24 cellular contexts compared by ENCODE assay signal in genomic region chr16:77207029-77207428, GRCh38. TPM values are rescaled to one million over a fixed set of nuclear protein-coding genes. Genes with fewer than 3 reads are reported as not detected.
"Had no signal": no experiment of that assay in that cellular context is flagged by ENCODE, and none has a peak within 500 bp of the region (broad histone marks: within the 10 kb centered on the region; RNA-seq: fewer than 3 reads in every experiment).

No MANE protein-coding gene starts in this region.

- H3K36me3 Mint-ChIP-seq: naive B cell had no signal

- H3K27me3 Mint-ChIP-seq: naive B cell; stimulated activated naive B cell treated with anti-CD40 and anti-IgM and Interleukin-4, amounts not matched to agents 10 μg/mL and 1 μg/mL and 100 μg/mL, for 72 hours; stimulated activated naive CD8-positive, alpha-beta T cell treated with anti-CD3 and anti-CD28 coated beads, Interleukin-15, amount 100 ng/mL, for 72 hours had no signal

- H3K36me3 ChIP-seq: spleen, thoracic aorta, transverse colon had no signal

- H3K4me2 ChIP-seq: hepatocyte had no signal

- FAIRE-seq: kidney had no signal

- DNase-seq: effector CD4-positive, alpha-beta T cell; foreskin melanocyte; head of caudate nucleus; kidney; left cardiac atrium; left ventricle myocardium superior; mesendoderm; naive B cell; psoas muscle; retina; spleen; stimulated activated CD4-positive, alpha-beta T cell treated with anti-CD3 and anti-CD28 coated beads, Interleukin-15, amount 100 ng/mL, for 24 hours; stimulated activated CD4-positive, alpha-beta T cell treated with anti-CD3 and anti-CD28 coated beads, Interleukin-1b, Interleukin-23, amount 100 ng/mL, for 48 hours; stimulated activated CD4-positive, alpha-beta T cell treated with anti-CD3 and anti-CD28 coated beads, Interleukin-4, amount 100 ng/mL, for 4 hours; stimulated activated naive B cell treated with anti-CD40 and anti-IgM and Interleukin-4, amounts not matched to agents 10 μg/mL and 1 μg/mL and 100 μg/mL, for 72 hours; stimulated activated naive CD8-positive, alpha-beta T cell treated with anti-CD3 and anti-CD28 coated beads, Interleukin-15, amount 100 ng/mL, for 72 hours; transverse colon had no signal

- H3K9me3 Mint-ChIP-seq: naive B cell; nephron; stimulated activated naive B cell treated with anti-CD40 and anti-IgM and Interleukin-4, amounts not matched to agents 10 μg/mL and 1 μg/mL and 100 μg/mL, for 72 hours; stimulated activated naive CD8-positive, alpha-beta T cell treated with anti-CD3 and anti-CD28 coated beads, Interleukin-15, amount 100 ng/mL, for 72 hours had no signal

- H3K27ac Mint-ChIP-seq: nephron; stimulated activated naive B cell treated with anti-CD40 and anti-IgM and Interleukin-4, amounts not matched to agents 10 μg/mL and 1 μg/mL and 100 μg/mL, for 72 hours had no signal

- H3K9me3 ChIP-seq: neutrophil, psoas muscle, spleen, thoracic aorta, transverse colon had no signal

- H3K27ac ChIP-seq: coronary artery, hepatocyte, neutrophil, psoas muscle, spleen, thoracic aorta, transverse colon had no signal

- H3K79me2 ChIP-seq: hepatocyte had no signal

- H3K4me3 ChIP-seq: coronary artery, hepatocyte, psoas muscle, spleen, thoracic aorta, transverse colon had no signal

- ATAC-seq: left cardiac atrium; left ventricle myocardium superior; psoas muscle; sciatic nerve; stimulated activated naive B cell treated with anti-CD40 and anti-IgM and Interleukin-4, amounts not matched to agents 10 μg/mL and 1 μg/mL and 100 μg/mL, for 72 hours; stimulated activated naive CD8-positive, alpha-beta T cell treated with anti-CD3 and anti-CD28 coated beads, Interleukin-15, amount 100 ng/mL, for 72 hours had no signal

- H3K4me3 Mint-ChIP-seq: naive B cell; nephron; stimulated activated naive B cell treated with anti-CD40 and anti-IgM and Interleukin-4, amounts not matched to agents 10 μg/mL and 1 μg/mL and 100 μg/mL, for 72 hours; stimulated activated naive CD8-positive, alpha-beta T cell treated with anti-CD3 and anti-CD28 coated beads, Interleukin-15, amount 100 ng/mL, for 72 hours had no signal

- H3K27me3 ChIP-seq: hepatocyte, transverse colon had no signal

- H2AFZ ChIP-seq: hepatocyte had no signal

RNA-seq across cellular contexts. Expression of gene SYCE1L, which starts 7.8 kb away (rescaled TPM):
- total RNA-seq: osteoblast had no signal
